ENCODE assay signal across 8 cellular contexts in genomic region chr10:98323221-98324164, GRCh38. TPM values are rescaled to one million over a fixed set of nuclear protein-coding genes. Genes with fewer than 3 reads are reported as not detected.
A peak's percentile ranks its signal among the peaks of the same experiment; 100 is the strongest.
DNase-seq lines count a peak whose midpoint lies in the region; ATAC-seq lines count a peak whose summit lies in the region.

No MANE protein-coding gene starts in this region.

- intact Hi-C loops in CD4-positive, alpha-beta memory T cell (cut with micrococcal nuclease): no loop called here

- H3K27me3 Mint-ChIP-seq in CD4-positive, alpha-beta memory T cell: peaks cover 2 to 10% of the 10 kb centered on the region in 2 donors

- no peaks in the 10 kb centered on the region for H3K9me3 ChIP-seq in CD4-positive, alpha-beta memory T cell (ENCODE audit: control insufficient read depth in 1 of 2, low read length in 2 of 2)

- peaks cover 0 to 1% (median 0%) of the 10 kb centered on the region in 8 donors for H3K9me3 Mint-ChIP-seq in CD4-positive, alpha-beta memory T cell

- no peak overlapping the region for H3K4me3 Mint-ChIP-seq in CD4-positive, alpha-beta memory T cell

- H3K4me1 ChIP-seq in CD4-positive, alpha-beta memory T cell (ENCODE audit: insufficient read depth, low read length): no peaks in the 10 kb centered on the region

- no peak overlapping the region for H3K27ac Mint-ChIP-seq in CD4-positive, alpha-beta memory T cell

- H3K27ac ChIP-seq in CD4-positive, alpha-beta memory T cell (ENCODE audit: low read depth, low read length): no peak overlapping the region

- peak; percentile 36 for ATAC-seq in left lobe of liver
- ATAC-seq in GM21619 (IDR thresholded peaks at IDR 0.05; ENCODE audit: unreplicated experiment): no peak

- CTCF ChIA-PET in CD4-positive, alpha-beta memory T cell (lab: Charles Lee; ENCODE audit: partially characterized antibody): no interaction called here

- no peaks in the 10 kb centered on the region for H3K36me3 Mint-ChIP-seq in CD4-positive, alpha-beta memory T cell

- H3K4me1 Mint-ChIP-seq in CD4-positive, alpha-beta memory T cell: no peaks in the 10 kb centered on the region

- DNase-seq in CMK (ENCODE audit: low read depth): peak; percentile 68
- peak; percentile 99 for DNase-seq in MV-4-11 (lab: John Stamatoyannopoulos, UW)
- peak; percentile 64 for DNase-seq in amniotic stem cell (lab: John Stamatoyannopoulos, UW)
- no peak for DNase-seq in left lobe of liver (ENCODE audit: low spot score)
- no peak for DNase-seq in stimulated activated naive CD4-positive, alpha-beta T cell (lab: John Stamatoyannopoulos, UW)
- no peak for DNase-seq in activated gamma-delta T cell treated with Interleukin-2 at 50 U/mL for 16 hours
- no peak for DNase-seq in CD4-positive, alpha-beta memory T cell

- POLR2A ChIA-PET in CD4-positive, alpha-beta memory T cell (lab: Charles Lee; ENCODE audit: partially characterized antibody): no interaction called here

- no peaks in the 10 kb centered on the region for H3K36me3 ChIP-seq in CD4-positive, alpha-beta memory T cell (ENCODE audit: insufficient read depth, low read length)

- H3K27me3 ChIP-seq in CD4-positive, alpha-beta memory T cell (ENCODE audit: insufficient read depth, low read length): no peaks in the 10 kb centered on the region

- H3K4me3 ChIP-seq in CD4-positive, alpha-beta memory T cell (ENCODE audit: low read length in 2 of 2): no peak overlapping the region

RNA-seq across cellular contexts. Expression of gene LOXL4, which starts 55.5 kb away (rescaled TPM):
- total RNA-seq in left lobe of liver: 0.55 TPM
- not detected for total RNA-seq in CD4-positive, alpha-beta memory T cell
- under 1 TPM in 1 of 2 donors, not detected in 1; 0.10 TPM for polyA plus RNA-seq in CD4-positive, alpha-beta memory T cell

Comparison
In these comparisons a context has a peak if more than half of its experiments do, and no peak if none do; other contexts are left out.
1. DNase-seq: peak in CMK (single experiment), MV-4-11 (single experiment) and amniotic stem cell (single experiment); none in left lobe of liver (single experiment), stimulated activated naive CD4-positive, alpha-beta T cell (0 of 6), activated gamma-delta T cell treated with Interleukin-2 at 50 U/mL for 16 hours (single experiment) and CD4-positive, alpha-beta memory T cell (0 of 5).